Comparison of ENCODE assay signal across 2 cellular contexts in genomic region chr7:81705206-81705605, GRCh38.
TF ChIP-seq lines count a peak whose summit lies in the region.

No MANE protein-coding gene starts in this region.

TF ChIP-seq in SK-N-SH, 30 proteins besides CTCF, POLR2A, EP300 and RAD21 (continued from another document):
- TF ChIP-seq REST (IDR thresholded peaks at IDR 0.05; ENCODE audit: low read depth, low read length), result no peak
- TF ChIP-seq RFX5 (IDR thresholded peaks at IDR 0.05; ENCODE audit: low read length), result no peak
- TF ChIP-seq TCF12 (IDR thresholded peaks at IDR 0.05), result no peak; the same call in 1 of the 2 replicates

TF ChIP-seq in SK-N-SH treated with all-trans-retinoic acid at 6 μM for 48 hours, 23 proteins besides CTCF, POLR2A, EP300 and RAD21 (continued from another document):
- TF ChIP-seq CSRNP3 (CRISPR knock-in tag; IDR thresholded peaks at IDR 0.05), result no peak
- no peak for TF ChIP-seq ZNF565 (CRISPR knock-in tag; conservative IDR thresholded peaks at IDR 0.05; ENCODE audit: low read depth)
